1 cellular context compared by ENCODE assay signal in the genomic region with DNA sequence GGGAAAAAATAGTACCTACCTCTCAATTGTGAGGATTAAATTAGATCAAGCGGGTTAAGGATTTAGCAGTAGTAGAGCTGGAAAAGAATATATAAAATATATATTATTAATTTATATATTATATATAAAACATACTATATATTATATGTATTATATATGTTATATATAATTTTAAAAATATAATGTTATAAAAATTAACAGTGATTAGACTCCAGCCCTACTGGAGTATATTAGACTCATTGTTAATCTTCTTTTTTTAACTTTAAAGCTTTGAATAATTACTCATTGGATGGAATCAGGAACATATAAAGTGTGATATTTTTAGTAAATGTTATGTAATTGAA.
TF ChIP-seq lines count a peak whose summit lies in the region.

No MANE protein-coding gene starts in this region.

TF ChIP-seq in HepG2, 621 proteins besides CTCF, POLR2A, EP300 and RAD21:
- TF ChIP-seq, protein P1, sequence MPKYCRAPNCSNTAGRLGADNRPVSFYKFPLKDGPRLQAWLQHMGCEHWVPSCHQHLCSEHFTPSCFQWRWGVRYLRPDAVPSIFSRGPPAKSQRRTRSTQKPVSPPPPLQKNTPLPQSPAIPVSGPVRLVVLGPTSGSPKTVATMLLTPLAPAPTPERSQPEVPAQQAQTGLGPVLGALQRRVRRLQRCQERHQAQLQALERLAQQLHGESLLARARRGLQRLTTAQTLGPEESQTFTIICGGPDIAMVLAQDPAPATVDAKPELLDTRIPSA (CRISPR knock-in tag; IDR thresholded peaks at IDR 0.05; ENCODE audit: borderline replicate concordance): no peak
- TF ChIP-seq GTF2F1 (IDR thresholded peaks at IDR 0.05; ENCODE audit: low read length) (no peak), ZNF749 (CRISPR knock-in tag; IDR thresholded peaks at IDR 0.05; ENCODE audit: borderline replicate concordance) (0 out of 2 replicates have a peak, but pooled peaks have one; percentile 41), NFIC (IDR thresholded peaks at IDR 0.05; ENCODE audit: low read length) (0 out of 2 replicates have a peak, but pooled peaks have one; percentile 15), NCOA1 (CRISPR knock-in tag; IDR thresholded peaks at IDR 0.05) (no peak), GTF3A (CRISPR knock-in tag; conservative IDR thresholded peaks at IDR 0.05) (0 out of 2 replicates have a peak, but pooled peaks have one; percentile 8), ZNF674 (CRISPR knock-in tag; IDR thresholded peaks at IDR 0.05; ENCODE audit: low read depth) (no peak), KDM5A (IDR thresholded peaks at IDR 0.05; ENCODE audit: borderline replicate concordance, low read length) (0 out of 2 replicates have a peak, but pooled peaks have one; percentile 14), ZNF333 (CRISPR knock-in tag; IDR thresholded peaks at IDR 0.05; ENCODE audit: borderline replicate concordance) (no peak), RORA (CRISPR knock-in tag; IDR thresholded peaks at IDR 0.05) (no peak), SRY (CRISPR knock-in tag; IDR thresholded peaks at IDR 0.05) (no peak)
- TF ChIP-seq, protein P2, sequence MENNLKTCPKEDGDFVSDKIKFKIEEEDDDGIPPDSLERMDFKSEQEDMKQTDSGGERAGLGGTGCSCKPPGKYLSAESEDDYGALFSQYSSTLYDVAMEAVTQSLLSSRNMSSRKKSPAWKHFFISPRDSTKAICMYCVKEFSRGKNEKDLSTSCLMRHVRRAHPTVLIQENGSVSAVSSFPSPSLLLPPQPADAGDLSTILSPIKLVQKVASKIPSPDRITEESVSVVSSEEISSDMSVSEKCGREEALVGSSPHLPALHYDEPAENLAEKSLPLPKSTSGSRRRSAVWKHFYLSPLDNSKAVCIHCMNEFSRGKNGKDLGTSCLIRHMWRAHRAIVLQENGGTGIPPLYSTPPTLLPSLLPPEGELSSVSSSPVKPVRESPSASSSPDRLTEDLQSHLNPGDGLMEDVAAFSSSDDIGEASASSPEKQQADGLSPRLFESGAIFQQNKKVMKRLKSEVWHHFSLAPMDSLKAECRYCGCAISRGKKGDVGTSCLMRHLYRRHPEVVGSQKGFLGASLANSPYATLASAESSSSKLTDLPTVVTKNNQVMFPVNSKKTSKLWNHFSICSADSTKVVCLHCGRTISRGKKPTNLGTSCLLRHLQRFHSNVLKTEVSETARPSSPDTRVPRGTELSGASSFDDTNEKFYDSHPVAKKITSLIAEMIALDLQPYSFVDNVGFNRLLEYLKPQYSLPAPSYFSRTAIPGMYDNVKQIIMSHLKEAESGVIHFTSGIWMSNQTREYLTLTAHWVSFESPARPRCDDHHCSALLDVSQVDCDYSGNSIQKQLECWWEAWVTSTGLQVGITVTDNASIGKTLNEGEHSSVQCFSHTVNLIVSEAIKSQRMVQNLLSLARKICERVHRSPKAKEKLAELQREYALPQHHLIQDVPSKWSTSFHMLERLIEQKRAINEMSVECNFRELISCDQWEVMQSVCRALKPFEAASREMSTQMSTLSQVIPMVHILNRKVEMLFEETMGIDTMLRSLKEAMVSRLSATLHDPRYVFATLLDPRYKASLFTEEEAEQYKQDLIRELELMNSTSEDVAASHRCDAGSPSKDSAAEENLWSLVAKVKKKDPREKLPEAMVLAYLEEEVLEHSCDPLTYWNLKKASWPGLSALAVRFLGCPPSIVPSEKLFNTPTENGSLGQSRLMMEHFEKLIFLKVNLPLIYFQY (CRISPR knock-in tag; IDR thresholded peaks at IDR 0.05; ENCODE audit: borderline replicate concordance): no peak
- TF ChIP-seq, protein P3, sequence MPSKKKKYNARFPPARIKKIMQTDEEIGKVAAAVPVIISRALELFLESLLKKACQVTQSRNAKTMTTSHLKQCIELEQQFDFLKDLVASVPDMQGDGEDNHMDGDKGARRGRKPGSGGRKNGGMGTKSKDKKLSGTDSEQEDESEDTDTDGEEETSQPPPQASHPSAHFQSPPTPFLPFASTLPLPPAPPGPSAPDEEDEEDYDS (CRISPR knock-in tag; IDR thresholded peaks at IDR 0.05): no peak
